ENCODE assay signal across 19 cellular contexts in genomic region chrX:18415386-18415785, GRCh38. TPM values are rescaled to one million over a fixed set of nuclear protein-coding genes. Genes with fewer than 3 reads are reported as not detected.
DNase-seq lines count a peak whose midpoint lies in the region; ATAC-seq, FAIRE-seq and TF ChIP-seq lines count a peak whose summit lies in the region.
"Had no signal": no experiment of that assay in that cellular context is flagged by ENCODE, and none has a peak within 500 bp of the region (broad histone marks: within the 10 kb centered on the region; RNA-seq: fewer than 3 reads in every experiment).

No MANE protein-coding gene starts in this region.

- no peaks in the 10 kb centered on the region for H3K27me3 ChIP-seq in IMR-90 (ENCODE audit: control insufficient read depth, insufficient read depth, low read length)
- H3K27me3 ChIP-seq in K562 (ENCODE audit: control insufficient read depth in 2 of 2, insufficient read depth in 2 of 2, low read length in 2 of 2), result no peaks in the 10 kb centered on the region
- H3K27me3 ChIP-seq: SJSA1 had no signal

- no peak overlapping the region for H2BK5ac ChIP-seq in IMR-90 (ENCODE audit: low read depth, low read length, poor library complexity, severe bottlenecking)

- FAIRE-seq in A549 (lab: Jason Lieb, UNC) (peak; percentile 56), K562 (lab: Jason Lieb, UNC) (no peak)
- FAIRE-seq: HTR-8/SVneo had no signal

- no peaks in the 10 kb centered on the region for H3K79me2 ChIP-seq in K562 (ENCODE audit: control insufficient read depth, insufficient read depth, low read length)

- H3K4me3 Mint-ChIP-seq in osteocyte (ENCODE audit: unreplicated experiment), result no peak overlapping the region
- no peak overlapping the region for H3K4me3 Mint-ChIP-seq in activated naive CD4-positive, alpha-beta T cell treated with anti-CD3 and anti-CD28 coated beads for 36 hours

- no peak overlapping the region for H3K23ac ChIP-seq in IMR-90 (ENCODE audit: low read depth, low read length)

- TF ChIP-seq CTCF in A549 (IDR thresholded peaks at IDR 0.05), result no peak
- TF ChIP-seq CTCF in IMR-90 (conservative IDR thresholded peaks at IDR 0.05; ENCODE audit: low read depth, low read length), result no peak
- no peak for TF ChIP-seq CTCF in K562 (IDR thresholded peaks at IDR 0.05 in 2 of 3, conservative IDR thresholded peaks at IDR 0.05 in 1 of 3; ENCODE audit: insufficient read depth in 2 of 3, low read depth in 1 of 3, low read length in 3 of 3)
- TF ChIP-seq CTCF in osteocyte (IDR thresholded peaks at IDR 0.05), result no peak

- DNase-seq in A549 (ENCODE audit: low read depth in 1 of 2, low spot score in 1 of 2), result peak in 1 of 2 experiments; percentile 57
- peak; percentile 61 for DNase-seq in IMR-90
- DNase-seq in K562 (ENCODE audit: extremely low read depth in 1 of 4, low spot score in 3 of 4), result no peak
- peak; percentile 31 for DNase-seq in hepatic stellate cell (ENCODE audit: low spot score)
- no peak for DNase-seq in osteocyte (ENCODE audit: extremely low spot score, unreplicated experiment)
- DNase-seq in activated CD8-positive, alpha-beta memory T cell treated with anti-CD3 and anti-CD28 coated beads, Interleukin-2, amount 50 U/mL, for 48 hours, result no peak
- no peak for DNase-seq in activated naive CD4-positive, alpha-beta T cell treated with anti-CD3 and anti-CD28 coated beads for 36 hours
- DNase-seq: C1 segment of cervical spinal cord, NCI-H1436, NCI-H2029, NCI-H2171 treated with DMSO at 0.1 percent for 48 hours, NCI-H510A, NCI-H82, PC-9 had no signal

- H3K4me1 Mint-ChIP-seq in osteocyte (ENCODE audit: unreplicated experiment), result no peaks in the 10 kb centered on the region
- no peaks in the 10 kb centered on the region for H3K4me1 Mint-ChIP-seq in activated naive CD4-positive, alpha-beta T cell treated with anti-CD3 and anti-CD28 coated beads for 36 hours (ENCODE audit: low read depth)

- H3K56ac ChIP-seq in IMR-90 (ENCODE audit: extremely low read depth, insufficient read depth, low read length), result no peak overlapping the region

- no peaks in the 10 kb centered on the region for H3K79me1 ChIP-seq in IMR-90 (ENCODE audit: low read depth in 1 of 2, low read length in 2 of 2)

- H3K27ac ChIP-seq in A549 (peak overlapping the region; percentile 57 to 73), IMR-90 (ENCODE audit: insufficient read depth, low read length) (no peak overlapping the region), K562 (ENCODE audit: extremely low read depth, low read depth, low read length) (no peak overlapping the region)
- H3K27ac ChIP-seq: HL-60, PC-9, SJSA1 had no signal

- TF ChIP-seq EP300 in A549 (IDR thresholded peaks at IDR 0.05) (no peak), K562 (IDR thresholded peaks at IDR 0.05; ENCODE audit: low read length) (no peak)

- H2BK120ac ChIP-seq in IMR-90 (ENCODE audit: low read depth, low read length), result no peak overlapping the region

- BruUV-seq in IMR-90 (replicated peaks; lab: Mats Ljungman, UMichigan) (no TSS peak), K562 (replicated peaks; lab: Mats Ljungman, UMichigan) (no TSS peak)

- no peak for TF ChIP-seq RAD21 in A549 (conservative IDR thresholded peaks at IDR 0.05 in 1 of 2, IDR thresholded peaks at IDR 0.05 in 1 of 2)
- TF ChIP-seq RAD21 in IMR-90 (IDR thresholded peaks at IDR 0.05; ENCODE audit: low read length), result no peak
- no peak for TF ChIP-seq RAD21 in K562 (CRISPR knock-in tag; conservative IDR thresholded peaks at IDR 0.05 in 1 of 2, IDR thresholded peaks at IDR 0.05 in 1 of 2)

- ATAC-seq in A549, result peak; percentile 43 to 60; a peak in 3 of 6 replicates
- peak; percentile 24; the same call in 1 of the 2 replicates for ATAC-seq in IMR-90 (ENCODE audit: low read depth)
- no peak for ATAC-seq in K562
- no peak for ATAC-seq in HG02623 (IDR thresholded peaks at IDR 0.05; ENCODE audit: unreplicated experiment)

- no peak overlapping the region for H3K4ac ChIP-seq in IMR-90 (ENCODE audit: low read depth, low read length)

- CTCF ChIA-PET in A549 (lab: Yijun Ruan, JAX) (interaction anchor here (0.6 to 0.7 kb wide), 2 partner anchors 386 to 492 kb away, joined by 3 to 5 read pairs; no protein-coding TSS in a partner anchor), IMR-90 (lab: Yijun Ruan, JAX) (interaction anchor here (0.9 kb wide), 1 partner anchor 262 kb away, joined by 6 read pairs; no protein-coding TSS in a partner anchor), K562 (lab: Yijun Ruan, JAX; ENCODE audit: low intra/inter-chr PET ratio) (no interaction called here)
- CTCF ChIA-PET in activated naive CD4-positive, alpha-beta T cell treated with anti-CD3 and anti-CD28 coated beads for 36 hours (lab: Charles Lee), result no interaction called here

- H3K9me3 ChIP-seq in A549 (no peaks in the 10 kb centered on the region), IMR-90 (ENCODE audit: control insufficient read depth, insufficient read depth, low read length) (no peaks in the 10 kb centered on the region), K562 (replicated peaks; ENCODE audit: control insufficient read depth, insufficient read depth, low read depth, low read length) (no peaks in the 10 kb centered on the region)
- H3K9me3 ChIP-seq: HAP-1, SJSA1 had no signal

- no peak overlapping the region for H3K9ac ChIP-seq in IMR-90 (ENCODE audit: low read depth, low read length)
- H3K9ac ChIP-seq in K562 (ENCODE audit: insufficient read depth in 1 of 2, low read depth in 2 of 2, low read length in 2 of 2), result no peak overlapping the region

- H3K4me1 ChIP-seq in A549 (peaks cover 19% of the 10 kb centered on the region), IMR-90 (ENCODE audit: control insufficient read depth, insufficient read depth, low read length) (peaks cover 2% of the 10 kb centered on the region; the same call in 1 of the 2 replicates), K562 (replicated peaks in 1 of 2; ENCODE audit: control insufficient read depth in 2 of 2, insufficient read depth in 2 of 2, low read length in 2 of 2) (no peaks in the 10 kb centered on the region)
- H3K4me1 ChIP-seq: HAP-1, SJSA1 had no signal

- no peak overlapping the region for H3K27ac Mint-ChIP-seq in osteocyte (ENCODE audit: unreplicated experiment)
- H3K27ac Mint-ChIP-seq in activated naive CD4-positive, alpha-beta T cell treated with anti-CD3 and anti-CD28 coated beads for 36 hours, result no peak overlapping the region

- TF ChIP-seq POLR2A in A549 (IDR thresholded peaks at IDR 0.05; ENCODE audit: low read length), result no peak
- no peak for TF ChIP-seq POLR2A in IMR-90 (IDR thresholded peaks at IDR 0.05; ENCODE audit: low read depth, low read length)
- TF ChIP-seq POLR2A in K562 (conservative IDR thresholded peaks at IDR 0.05), result no peak

- H3K9me1 ChIP-seq in IMR-90 (ENCODE audit: insufficient read depth, low read length) (no peaks in the 10 kb centered on the region), K562 (ENCODE audit: control insufficient read depth, insufficient read depth, low read length) (no peaks in the 10 kb centered on the region)

- no peaks in the 10 kb centered on the region for H3K36me3 ChIP-seq in IMR-90 (ENCODE audit: control insufficient read depth, insufficient read depth, low read length)
- no peaks in the 10 kb centered on the region for H3K36me3 ChIP-seq in K562 (ENCODE audit: control insufficient read depth, insufficient read depth, low read length)
- H3K36me3 ChIP-seq: HAP-1, SJSA1 had no signal

- no peaks in the 10 kb centered on the region for H3K36me3 Mint-ChIP-seq in osteocyte (ENCODE audit: unreplicated experiment)
- H3K36me3 Mint-ChIP-seq in activated naive CD4-positive, alpha-beta T cell treated with anti-CD3 and anti-CD28 coated beads for 36 hours (ENCODE audit: low read depth), result no peaks in the 10 kb centered on the region

- intact Hi-C loops in IMR-90 (cut with micrococcal nuclease) (loop anchor here (10.0 kb wide), 1 partner anchor 569 kb away; the partner anchor contains the start of gene PHKA2), K562 (cut with micrococcal nuclease) (no loop called here)
- intact Hi-C loops in activated naive CD4-positive, alpha-beta T cell treated with anti-CD3 and anti-CD28 coated beads for 36 hours (cut with micrococcal nuclease), result no loop called here

- H3K14ac ChIP-seq in IMR-90 (replicated peaks; ENCODE audit: low read depth, low read length), result no peak overlapping the region

- H4K5ac ChIP-seq in IMR-90 (ENCODE audit: low read depth, low read length), result no peak overlapping the region

- no peak overlapping the region for H4K8ac ChIP-seq in IMR-90 (ENCODE audit: low read depth in 2 of 2, low read length in 2 of 2)

- H3K27me3 Mint-ChIP-seq in osteocyte (ENCODE audit: unreplicated experiment), result no peaks in the 10 kb centered on the region
- H3K27me3 Mint-ChIP-seq in activated naive CD4-positive, alpha-beta T cell treated with anti-CD3 and anti-CD28 coated beads for 36 hours (ENCODE audit: low read depth), result no peaks in the 10 kb centered on the region

- in situ Hi-C loops in IMR-90 (cut with MboI; ENCODE audit: low sequenced_read_pairs), result no loop called here
- in situ Hi-C loops in K562 (cut with MboI), result no loop called here

- peaks cover 4% of the 10 kb centered on the region for H3K9me3 Mint-ChIP-seq in osteocyte (ENCODE audit: unreplicated experiment)
- H3K9me3 Mint-ChIP-seq in activated naive CD4-positive, alpha-beta T cell treated with anti-CD3 and anti-CD28 coated beads for 36 hours, result no peaks in the 10 kb centered on the region

- no peak overlapping the region for H4K91ac ChIP-seq in IMR-90 (ENCODE audit: insufficient read depth, low read depth, low read length)

- no peak overlapping the region for H3K18ac ChIP-seq in IMR-90 (ENCODE audit: low read depth, low read length)

- H4K20me1 ChIP-seq in IMR-90 (ENCODE audit: insufficient read depth, low read length) (no peaks in the 10 kb centered on the region), K562 (replicated peaks; ENCODE audit: control insufficient read depth, insufficient read depth, low read length) (no peaks in the 10 kb centered on the region)

- no peak overlapping the region for H2BK15ac ChIP-seq in IMR-90 (ENCODE audit: low read depth, low read length)

- POLR2A ChIA-PET in A549 (lab: Yijun Ruan, JAX) (no interaction called here), IMR-90 (lab: Charles Lee; ENCODE audit: unreplicated experiment) (no interaction called here), K562 (lab: Yijun Ruan, JAX) (no interaction called here)

- dilution Hi-C loops in IMR-90 (cut with HindIII; ENCODE audit: low sequenced_read_pairs, unreplicated experiment), result no loop called here

- peak overlapping the region; percentile 10; the same call in 1 of the 3 replicates for H3K4me2 ChIP-seq in A549
- no peak overlapping the region for H3K4me2 ChIP-seq in IMR-90 (ENCODE audit: low read depth, low read length)
- H3K4me2 ChIP-seq in K562 (ENCODE audit: insufficient read depth, low read length), result no peak overlapping the region
- H3K4me2 ChIP-seq: PC-9 had no signal

- H2AFZ ChIP-seq in IMR-90 (replicated peaks; ENCODE audit: low read length, poor library complexity) (no peak overlapping the region), K562 (ENCODE audit: low read depth, low read length) (no peak overlapping the region)
- H2AFZ ChIP-seq: PC-9 had no signal

- H2AK9ac ChIP-seq in IMR-90 (replicated peaks; ENCODE audit: low read depth, low read length, poor library complexity), result no peak overlapping the region

- no peak overlapping the region for H2BK20ac ChIP-seq in IMR-90 (ENCODE audit: low read depth, low read length)

- H3K4me3 ChIP-seq in A549 (no peak overlapping the region), IMR-90 (ENCODE audit: insufficient read depth, low read depth, low read length) (no peak overlapping the region), K562 (no peak overlapping the region)
- H3K4me3 ChIP-seq: HAP-1, PC-9, SJSA1 had no signal

- no peak overlapping the region for H2AK5ac ChIP-seq in IMR-90 (ENCODE audit: low read depth, low read length)

RNA-seq across cellular contexts. Expression of gene CDKL5, which starts 10.0 kb away (rescaled TPM):
- polyA plus RNA-seq in A549 (2011; rRNA removed) (19.4 and 22.8 TPM in 2 replicates), A549 (2017; fragmentation: RNase III; extraction: RNeasy Plus Mini Kit Qiagen cat#74134 plus additional on column Dnase treatment) (4.9 to 5.4 TPM (median 5.3 TPM) in 3 replicates), IMR-90 (2012; rRNA removed) (2.7 and 3.5 TPM in 2 replicates), K562 (2011; rRNA removed) (0.14 and 0.21 TPM in 2 replicates), K562 (2014; fragmentation: Illumina TruSeq; extraction: Trizol) (0.04 TPM in 2 replicates), K562 (2014; fragmentation: Nextera tagmentation; extraction: Ambion mirVana) (under 1 TPM; under 0.01 to 0.01 TPM), K562 (2014; rRNA removed) (0.04 and 0.08 TPM in 2 replicates)
- 2.0 and 2.6 TPM in 2 replicates for polyA plus RNA-seq in A549 (2012; cell fraction: cytosol; rRNA removed)
- 2.0 and 2.9 TPM in 2 replicates for polyA plus RNA-seq in A549 (2012; cell fraction: nucleus; rRNA removed)
- polyA minus RNA-seq in A549 (2011; rRNA and poly(A)+ RNA removed), result 32.1 and 35.0 TPM in 2 replicates
- total RNA-seq in IMR-90 (2012; rRNA removed) (8.1 and 9.7 TPM in 2 replicates), K562 (2014; rRNA removed) (under 0.01 TPM in 2 replicates), K562 (2014; rRNA removed; fragmentation: Illumina TruSeq; extraction: Trizol) (0.04 and 0.13 TPM in 2 replicates), K562 (2015; rRNA removed; fragmentation: Illumina TruSeq; extraction: Trizol) (0.04 and 0.11 TPM in 2 replicates), K562 (2021) (0.11 and 0.16 TPM in 2 replicates), osteocyte (10.9 and 12.6 TPM in 2 replicates)
- 0.69 and 0.71 TPM in 2 replicates for polyA plus RNA-seq in IMR-90 (2012; cell fraction: cytosol; rRNA removed)
- polyA plus RNA-seq in IMR-90 (2012; cell fraction: nucleus; rRNA removed; ENCODE audit: low replicate concordance), result 1.4 and 7.4 TPM in 2 replicates
- total RNA-seq in K562 (2011; cell fraction: chromatin; rRNA removed; ENCODE audit: low replicate concordance), result 0.51 and 2.4 TPM in 2 replicates
- total RNA-seq in K562 (2011; cell fraction: nucleolus; rRNA removed), result 0.26 and 0.50 TPM in 2 replicates
- 1.1 and 1.4 TPM in 2 replicates for total RNA-seq in K562 (2011; cell fraction: nucleoplasm; rRNA removed)
- 0.07 and 0.13 TPM in 2 replicates for polyA plus RNA-seq in K562 (2011; cell fraction: cytosol; rRNA removed)
- 0.24 and 0.33 TPM in 2 replicates for polyA plus RNA-seq in K562 (2011; cell fraction: nucleus; rRNA removed)
- polyA plus RNA-seq in K562 (2012), result 0.08 and 0.11 TPM in 2 replicates
- 0.53 and 0.60 TPM in 2 replicates for polyA minus RNA-seq in K562 (2011; rRNA and poly(A)+ RNA removed)
- polyA minus RNA-seq in K562 (2011; cell fraction: cytosol; rRNA and poly(A)+ RNA removed), result 0.10 TPM in 1 of 2 replicates, not detected in the other
- polyA minus RNA-seq in K562 (2011; cell fraction: nucleus; rRNA and poly(A)+ RNA removed), result 0.22 and 0.54 TPM in 2 replicates
- 1 to 10 TPM in 1 of 2 experiments, under 1 TPM in 1; 0.91 to 1.4 TPM for total RNA-seq in activated naive CD4-positive, alpha-beta T cell treated with anti-CD3 and anti-CD28 coated beads for 36 hours

Comparison
In these comparisons a context has a peak if more than half of its experiments do, and no peak if none do; other contexts are left out.
1. ATAC-seq: peak in A549 (2 of 2) and IMR-90 (single experiment); none in K562 (single experiment) and HG02623 (single experiment).
2. DNase-seq: peak in IMR-90 (single experiment) and hepatic stellate cell (single experiment); none in K562 (0 of 4), osteocyte (single experiment), activated CD8-positive, alpha-beta memory T cell treated with anti-CD3 and anti-CD28 coated beads, Interleukin-2, amount 50 U/mL, for 48 hours (single experiment) and activated naive CD4-positive, alpha-beta T cell treated with anti-CD3 and anti-CD28 coated beads for 36 hours (single experiment).
3. H3K27ac ChIP-seq: peak in A549 (2 of 2); none in IMR-90 (single experiment) and K562 (single experiment).
4. CTCF ChIA-PET loops: an anchor here in A549 (0.6 to 0.7 kb wide) and IMR-90 (0.9 kb wide); none called in K562 and activated naive CD4-positive, alpha-beta T cell treated with anti-CD3 and anti-CD28 coated beads for 36 hours.
5. Of the 35 proteins assayed by ChIP-seq in both K562 and A549: peak only in K562: none; only in A549: MAFK; in both: none; in neither: 34.